Comparison of ENCODE assay signal across 21 cellular contexts in the genomic region with DNA sequence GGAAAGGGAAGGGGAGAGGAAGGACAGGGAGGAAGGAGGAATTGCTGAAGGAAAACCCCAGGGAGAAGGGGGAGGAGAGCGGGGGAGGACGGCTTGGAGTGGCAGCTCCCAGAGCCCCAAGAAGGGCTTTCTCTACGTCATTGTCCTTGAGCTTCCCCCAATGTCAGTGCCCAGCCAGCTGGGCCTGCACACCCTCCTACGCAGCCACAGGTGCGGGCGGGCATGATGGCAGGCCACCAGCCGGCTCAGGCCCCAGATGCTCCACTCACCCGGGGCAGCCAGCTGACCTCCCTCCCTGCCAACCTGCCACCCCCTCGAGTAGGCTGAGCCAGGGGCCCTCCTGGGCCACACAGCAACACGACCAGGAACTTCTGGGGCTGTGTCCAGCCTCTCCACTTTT. TPM values are rescaled to one million over a fixed set of nuclear protein-coding genes. Genes with fewer than 3 reads are reported as not detected.
"Had no signal": no experiment of that assay in that cellular context is flagged by ENCODE, and none has a peak within 500 bp of the region (broad histone marks: within the 10 kb centered on the region; RNA-seq: fewer than 3 reads in every experiment).

No MANE protein-coding gene starts in this region.

- ATAC-seq: activated CD8-positive, alpha-beta memory T cell treated with anti-CD3 and anti-CD28 coated beads, Interleukin-2, amount 10 ng/mL, durations not matched to agents 7 days and 5 days; activated CD8-positive, alpha-beta T cell treated with anti-CD3 and anti-CD28 coated beads for 36 hours; lower lobe of right lung; mucosa of descending colon had no signal

- H3K9me3 ChIP-seq: lower lobe of right lung, mucosa of descending colon, upper lobe of left lung had no signal

- H3K27ac Mint-ChIP-seq: activated CD4-positive, alpha-beta T cell treated with anti-CD3 and anti-CD28 coated beads, Interleukin-2, amount 10 ng/mL, durations not matched to agents 7 days and 5 days; activated CD8-positive, alpha-beta memory T cell treated with anti-CD3 and anti-CD28 coated beads, Interleukin-2, amount 10 ng/mL, durations not matched to agents 7 days and 5 days; activated CD8-positive, alpha-beta T cell treated with anti-CD3 and anti-CD28 coated beads for 36 hours; activated naive CD4-positive, alpha-beta T cell treated with anti-CD3 and anti-CD28 coated beads, Interleukin-2, amount 10 ng/mL, durations not matched to agents 7 days and 5 days had no signal

- H3K4me3 Mint-ChIP-seq: activated CD4-positive, alpha-beta T cell treated with anti-CD3 and anti-CD28 coated beads, Interleukin-2, amount 10 ng/mL, durations not matched to agents 7 days and 5 days; activated CD8-positive, alpha-beta memory T cell treated with anti-CD3 and anti-CD28 coated beads, Interleukin-2, amount 10 ng/mL, durations not matched to agents 7 days and 5 days; activated CD8-positive, alpha-beta T cell treated with anti-CD3 and anti-CD28 coated beads for 36 hours; activated naive CD4-positive, alpha-beta T cell treated with anti-CD3 and anti-CD28 coated beads, Interleukin-2, amount 10 ng/mL, durations not matched to agents 7 days and 5 days had no signal

- FAIRE-seq: kidney had no signal

- H3K4me1 Mint-ChIP-seq: activated CD4-positive, alpha-beta T cell treated with anti-CD3 and anti-CD28 coated beads, Interleukin-2, amount 10 ng/mL, durations not matched to agents 7 days and 5 days; activated CD8-positive, alpha-beta memory T cell treated with anti-CD3 and anti-CD28 coated beads, Interleukin-2, amount 10 ng/mL, durations not matched to agents 7 days and 5 days; activated naive CD4-positive, alpha-beta T cell treated with anti-CD3 and anti-CD28 coated beads, Interleukin-2, amount 10 ng/mL, durations not matched to agents 7 days and 5 days had no signal

- H3K36me3 ChIP-seq: lower lobe of right lung, upper lobe of left lung, WERI-Rb-1 had no signal

- H3K27ac ChIP-seq: lower lobe of right lung, upper lobe of left lung, WERI-Rb-1 had no signal

- DNase-seq: activated CD4-positive, alpha-beta T cell treated with anti-CD3 and anti-CD28 coated beads, Interleukin-2, amount 10 ng/mL, durations not matched to agents 7 days and 5 days; activated CD4-positive, CD25-positive, alpha-beta regulatory T cell treated with anti-CD3 and anti-CD28 coated beads, Interleukin-2, amount 50 U/mL, for 72 hours; activated CD8-positive, alpha-beta memory T cell treated with anti-CD3 and anti-CD28 coated beads, Interleukin-2, amount 10 ng/mL, durations not matched to agents 7 days and 5 days; activated CD8-positive, alpha-beta T cell treated with anti-CD3 and anti-CD28 coated beads for 36 hours; activated effector memory CD4-positive, alpha-beta T cell treated with anti-CD3 and anti-CD28 coated beads, Interleukin-2, amount 50 U/mL, for 16 hours; activated naive CD4-positive, alpha-beta T cell treated with anti-CD3 and anti-CD28 coated beads, Interleukin-2, amount 10 ng/mL, durations not matched to agents 7 days and 5 days; activated T-cell treated with anti-CD3 and anti-CD28 coated beads for 4 hours; anterior cingulate cortex; effector CD4-positive, alpha-beta T cell; erythroblast; foreskin fibroblast; kidney; lower lobe of right lung; mesendoderm; mucosa of descending colon; stimulated activated CD4-positive, alpha-beta T cell treated with anti-CD3 and anti-CD28 coated beads, Interleukin-4, amount 100 ng/mL, for 1 hour; stimulated activated naive CD4-positive, alpha-beta T cell; WERI-Rb-1 had no signal

- H3K9me3 Mint-ChIP-seq: activated CD4-positive, alpha-beta T cell treated with anti-CD3 and anti-CD28 coated beads, Interleukin-2, amount 10 ng/mL, durations not matched to agents 7 days and 5 days; activated CD8-positive, alpha-beta T cell treated with anti-CD3 and anti-CD28 coated beads for 36 hours; activated naive CD4-positive, alpha-beta T cell treated with anti-CD3 and anti-CD28 coated beads, Interleukin-2, amount 10 ng/mL, durations not matched to agents 7 days and 5 days had no signal

- H3K36me3 Mint-ChIP-seq: activated CD8-positive, alpha-beta memory T cell treated with anti-CD3 and anti-CD28 coated beads, Interleukin-2, amount 10 ng/mL, durations not matched to agents 7 days and 5 days; activated naive CD4-positive, alpha-beta T cell treated with anti-CD3 and anti-CD28 coated beads, Interleukin-2, amount 10 ng/mL, durations not matched to agents 7 days and 5 days; brain had no signal

- H3K4me3 ChIP-seq: lower lobe of right lung, mucosa of descending colon, upper lobe of left lung had no signal

RNA-seq across cellular contexts. Expression of gene SYT7, which starts 11.2 kb away (rescaled TPM):
- total RNA-seq: activated CD4-positive, alpha-beta T cell treated with anti-CD3 and anti-CD28 coated beads, Interleukin-2, amount 10 ng/mL, durations not matched to agents 7 days and 5 days; activated CD8-positive, alpha-beta memory T cell treated with anti-CD3 and anti-CD28 coated beads, Interleukin-2, amount 10 ng/mL, durations not matched to agents 7 days and 5 days; activated CD8-positive, alpha-beta T cell treated with anti-CD3 and anti-CD28 coated beads for 36 hours; T-helper 2 cell treated with Interferon-gamma antibody and Interleukin-4, amounts not matched to agents 100 ng/mL and 5 ng/mL, for 36 hours had no signal
